Comparison of ENCODE assay signal across 8 cellular contexts in the genomic region with DNA sequence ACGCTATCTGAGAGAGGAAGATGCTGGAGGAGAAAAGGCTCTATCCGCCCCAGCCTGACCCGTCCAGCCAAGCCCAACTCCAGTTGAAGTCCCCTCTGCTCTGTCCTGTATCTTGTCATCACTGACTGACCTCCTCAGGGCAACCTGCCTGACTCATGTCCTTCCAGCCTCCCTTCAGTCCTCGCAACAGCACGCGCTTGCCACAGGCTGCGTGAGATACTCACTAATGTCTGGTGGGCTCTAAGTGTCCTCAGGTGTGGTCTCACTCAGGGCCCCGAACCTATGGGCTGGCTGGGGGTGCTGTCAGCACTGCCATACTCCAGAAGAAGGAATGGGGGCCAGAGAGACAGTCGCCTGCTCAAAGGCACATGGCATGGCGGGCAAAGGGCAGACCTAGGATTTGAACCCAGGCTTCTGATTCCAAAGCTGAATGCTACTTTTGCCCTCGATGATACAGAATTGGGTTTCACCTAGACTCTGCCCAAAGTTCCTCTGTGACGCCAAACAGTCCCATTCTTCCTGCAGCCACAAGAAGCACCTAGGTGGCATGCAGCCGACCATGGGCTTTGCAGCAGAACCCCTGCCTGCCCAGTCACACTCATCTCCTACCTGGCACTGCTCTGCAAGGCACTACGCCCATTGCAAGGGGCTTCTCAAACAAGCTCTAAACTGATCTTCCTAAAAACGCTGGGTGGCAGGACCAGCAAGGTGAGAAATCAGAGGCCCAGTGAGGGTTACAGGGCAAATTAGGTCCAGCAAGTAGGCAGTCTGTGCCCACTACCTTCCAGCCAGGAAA. TPM values are rescaled to one million over a fixed set of nuclear protein-coding genes. Genes with fewer than 3 reads are reported as not detected.
A peak's percentile ranks its signal among the peaks of the same experiment; 100 is the strongest.
DNase-seq lines count a peak whose midpoint lies in the region; ATAC-seq and TF ChIP-seq lines count a peak whose summit lies in the region.

No MANE protein-coding gene starts in this region.

- no peaks in the 10 kb centered on the region for H3K36me3 ChIP-seq in muscle layer of duodenum (ENCODE audit: control insufficient read depth in 1 of 2, insufficient read depth in 2 of 2, low read length in 2 of 2)
- H3K36me3 ChIP-seq in thyroid gland: no peaks in the 10 kb centered on the region

- 83 to 90% methylated on average over 14 to 15 of the region's 15 CpGs for WGBS in thyroid gland, 2 donors

- H3K9me3 ChIP-seq in muscle layer of duodenum (ENCODE audit: control insufficient read depth in 1 of 2, low read length in 2 of 2): no peaks in the 10 kb centered on the region
- no peaks in the 10 kb centered on the region for H3K9me3 ChIP-seq in thyroid gland

- H3K4me3 ChIP-seq in muscle layer of duodenum (ENCODE audit: low read depth in 1 of 2, low read length in 2 of 2) (peak overlapping the region in 1 of 2 donors; percentile 16), thyroid gland (replicated peaks in 1 of 3) (no peak overlapping the region)

- H3K27me3 ChIP-seq in muscle layer of duodenum (ENCODE audit: low read depth, low read length): no peaks in the 10 kb centered on the region
- H3K27me3 ChIP-seq in thyroid gland: no peaks in the 10 kb centered on the region

- no peaks in the 10 kb centered on the region for H3K9me3 Mint-ChIP-seq in activated naive CD4-positive, alpha-beta T cell treated with anti-CD3 and anti-CD28 coated beads, Interleukin-2, amount 10 ng/mL, durations not matched to agents 7 days and 5 days
- H3K9me3 Mint-ChIP-seq in chondrocyte (ENCODE audit: low read depth): no peaks in the 10 kb centered on the region

- intact Hi-C loops in thyroid gland (cut with DNase I): loop anchor here (5.0 kb wide), 1 partner anchor 33 kb away; no protein-coding TSS in a partner anchor

- H3K27ac ChIP-seq in muscle layer of duodenum (ENCODE audit: low read length) (peak overlapping the region; percentile 62), thyroid gland (peak overlapping the region; percentile 89 to 98 (median 93))

- no peak for ATAC-seq in GM21367 (IDR thresholded peaks at IDR 0.05; ENCODE audit: unreplicated experiment)

- H3K27me3 Mint-ChIP-seq in activated naive CD4-positive, alpha-beta T cell treated with anti-CD3 and anti-CD28 coated beads, Interleukin-2, amount 10 ng/mL, durations not matched to agents 7 days and 5 days: peaks cover 15% of the 10 kb centered on the region
- no peaks in the 10 kb centered on the region for H3K27me3 Mint-ChIP-seq in chondrocyte (ENCODE audit: low read depth)

- peak overlapping the region; percentile 86 for H3K27ac Mint-ChIP-seq in activated naive CD4-positive, alpha-beta T cell treated with anti-CD3 and anti-CD28 coated beads, Interleukin-2, amount 10 ng/mL, durations not matched to agents 7 days and 5 days
- peak overlapping the region; percentile 81 for H3K27ac Mint-ChIP-seq in chondrocyte (ENCODE audit: unreplicated experiment)

- peaks cover 45% of the 10 kb centered on the region for H3K36me3 Mint-ChIP-seq in activated naive CD4-positive, alpha-beta T cell treated with anti-CD3 and anti-CD28 coated beads, Interleukin-2, amount 10 ng/mL, durations not matched to agents 7 days and 5 days
- no peaks in the 10 kb centered on the region for H3K36me3 Mint-ChIP-seq in chondrocyte (ENCODE audit: low read depth)

- TF ChIP-seq CTCF in chondrocyte (IDR thresholded peaks at IDR 0.05): no peak
- no peak for TF ChIP-seq CTCF in thyroid gland (IDR thresholded peaks at IDR 0.05)

- CTCF ChIA-PET in activated naive CD4-positive, alpha-beta T cell treated with anti-CD3 and anti-CD28 coated beads, Interleukin-2, amount 10 ng/mL, durations not matched to agents 7 days and 5 days (lab: Charles Lee): interaction anchor here (1.0 to 5.3 kb wide), 2 partner anchors 16 to 18 kb away, joined by 3 to 34 read pairs; no protein-coding TSS in a partner anchor

- TF ChIP-seq POLR2A in thyroid gland (IDR thresholded peaks at IDR 0.05): no peak

- no peak overlapping the region for H3K4me3 Mint-ChIP-seq in activated naive CD4-positive, alpha-beta T cell treated with anti-CD3 and anti-CD28 coated beads, Interleukin-2, amount 10 ng/mL, durations not matched to agents 7 days and 5 days
- no peak overlapping the region for H3K4me3 Mint-ChIP-seq in chondrocyte (ENCODE audit: unreplicated experiment)

- peaks cover 70 to 86% of the 10 kb centered on the region in 2 donors for H3K4me1 ChIP-seq in muscle layer of duodenum (ENCODE audit: control insufficient read depth in 1 of 2, insufficient read depth in 2 of 2, low read length in 2 of 2)
- H3K4me1 ChIP-seq in thyroid gland: peaks cover 99 to 100% of the 10 kb centered on the region in 2 donors

- peaks cover 92% of the 10 kb centered on the region for H3K4me1 Mint-ChIP-seq in activated naive CD4-positive, alpha-beta T cell treated with anti-CD3 and anti-CD28 coated beads, Interleukin-2, amount 10 ng/mL, durations not matched to agents 7 days and 5 days
- H3K4me1 Mint-ChIP-seq in chondrocyte (ENCODE audit: low read depth): peaks cover 59% of the 10 kb centered on the region

- DNase-seq in activated naive CD4-positive, alpha-beta T cell treated with anti-CD3 and anti-CD28 coated beads, Interleukin-2, amount 10 ng/mL, durations not matched to agents 7 days and 5 days: no peak
- DNase-seq in activated naive CD4-positive, alpha-beta T cell treated with anti-CD3 and anti-CD28 coated beads, Interleukin-2, amount 50 U/mL, for 16 hours: no peak
- DNase-seq in chondrocyte (ENCODE audit: low spot score) (no peak), thyroid gland (no peak), AML-193 (lab: John Stamatoyannopoulos, UW) (no peak), NOMO-1 treated with dmso at 0.1 percent for 144 hours (lab: John Stamatoyannopoulos, UW; ENCODE audit: unreplicated experiment) (no peak)

RNA-seq across cellular contexts. Expression of gene FAM53B, which starts 8.5 kb away (rescaled TPM):
- total RNA-seq in chondrocyte: 16.1 to 18.2 TPM (median 17.6 TPM) in 3 replicates
- 10 to 100 TPM; 37.6 to 96.3 (median 80.4) TPM for total RNA-seq in thyroid gland

RNA-seq across cellular contexts. Expression of gene EEF1AKMT2, which starts 56.0 kb away (rescaled TPM):
- total RNA-seq in chondrocyte (15.7 to 18.3 TPM (median 16.7 TPM) in 3 replicates), thyroid gland (10 to 100 TPM; 23.8 to 33.6 (median 26.6) TPM)
